12 cellular contexts compared by ENCODE assay signal in the genomic region with DNA sequence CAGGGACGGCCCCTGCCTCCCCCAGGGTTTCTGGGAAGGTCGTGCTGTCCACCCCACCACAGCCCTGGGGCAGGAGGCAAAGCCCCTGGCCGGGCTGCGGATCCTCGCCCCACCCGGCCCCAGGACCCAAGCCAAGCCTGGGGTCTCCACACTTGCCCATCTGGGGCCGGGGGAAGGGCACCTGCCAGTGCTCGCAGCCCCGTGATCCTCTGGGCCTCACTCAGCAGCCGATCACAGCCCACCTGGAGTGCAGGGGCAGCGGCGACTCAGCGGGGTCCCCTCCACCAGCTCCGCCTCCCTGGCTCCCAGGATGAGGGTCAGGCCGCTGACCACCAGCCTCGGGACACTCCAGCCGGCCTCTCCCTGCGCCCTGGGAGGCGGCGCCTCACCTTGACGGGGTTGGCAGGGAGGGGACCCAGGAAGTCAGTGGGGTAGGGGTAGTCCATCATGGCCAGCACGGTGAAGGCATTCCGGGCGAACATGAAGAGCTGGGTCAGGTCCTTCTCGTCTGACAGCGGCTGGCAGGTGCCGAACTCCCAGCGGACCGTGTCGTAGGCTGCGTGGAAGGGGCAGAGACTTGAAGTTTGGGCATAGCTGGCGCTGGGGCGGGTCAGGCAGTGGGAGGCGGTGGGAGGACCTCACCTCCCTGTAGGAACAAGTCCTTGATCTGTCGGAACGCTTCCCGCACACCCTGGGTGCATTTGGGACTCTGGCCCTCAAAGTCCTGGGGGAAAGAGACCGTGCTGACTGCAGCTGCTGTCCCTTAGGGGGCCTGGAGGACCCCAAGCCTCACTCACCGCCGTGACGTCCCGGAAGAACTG. TPM values are rescaled to one million over a fixed set of nuclear protein-coding genes. Genes with fewer than 3 reads are reported as not detected.
DNase-seq lines count a peak whose midpoint lies in the region; ATAC-seq, FAIRE-seq and TF ChIP-seq lines count a peak whose summit lies in the region.
"Had no signal": no experiment of that assay in that cellular context is flagged by ENCODE, and none has a peak within 500 bp of the region (broad histone marks: within the 10 kb centered on the region; RNA-seq: fewer than 3 reads in every experiment).

No MANE protein-coding gene starts in this region.

- H4K20me1 ChIP-seq in astrocyte (ENCODE audit: insufficient read depth, low read length), result no peaks in the 10 kb centered on the region

- intact Hi-C loops in sigmoid colon (cut with DNase I), result no loop called here

- no peaks in the 10 kb centered on the region for H3K4me1 ChIP-seq in astrocyte (ENCODE audit: insufficient read depth, low read length)
- H3K4me1 ChIP-seq in sigmoid colon, result peaks cover 0 to 18% (median 14%) of the 10 kb centered on the region in 4 donors

- no peak for DNase-seq in activated naive CD4-positive, alpha-beta T cell treated with anti-CD3 and anti-CD28 coated beads, Interleukin-2, amount 50 U/mL, for 72 hours (ENCODE audit: low spot score in 2 of 2)
- DNase-seq in HFFc6 (no peak), astrocyte (ENCODE audit: low read depth) (no peak), sigmoid colon (peak; percentile 64), RKO (ENCODE audit: low spot score) (no peak)
- DNase-seq: Kasumi-1 had no signal

- no peak for TF ChIP-seq POLR2A in sigmoid colon (IDR thresholded peaks at IDR 0.05)

- H3K79me2 ChIP-seq in astrocyte (ENCODE audit: insufficient read depth, low read length), result no peaks in the 10 kb centered on the region

- no peaks in the 10 kb centered on the region for H3K9me3 Mint-ChIP-seq in activated naive CD4-positive, alpha-beta T cell treated with anti-CD3 and anti-CD28 coated beads, Interleukin-2, amount 50 U/mL, for 24 hours
- H3K9me3 Mint-ChIP-seq in activated naive CD4-positive, alpha-beta T cell treated with anti-CD3 and anti-CD28 coated beads, Interleukin-2, amount 50 U/mL, for 72 hours, result no peaks in the 10 kb centered on the region
- no peaks in the 10 kb centered on the region for H3K9me3 Mint-ChIP-seq in HFFc6
- H3K9me3 Mint-ChIP-seq in astrocyte (ENCODE audit: unreplicated experiment), result no peaks in the 10 kb centered on the region

- no peaks in the 10 kb centered on the region for H3K27me3 Mint-ChIP-seq in activated naive CD4-positive, alpha-beta T cell treated with anti-CD3 and anti-CD28 coated beads, Interleukin-2, amount 50 U/mL, for 24 hours
- no peaks in the 10 kb centered on the region; the same call in 1 of the 2 replicates for H3K27me3 Mint-ChIP-seq in HFFc6 (ENCODE audit: insufficient read depth)
- H3K27me3 Mint-ChIP-seq in astrocyte (ENCODE audit: low read depth, unreplicated experiment), result no peaks in the 10 kb centered on the region

- H3K36me3 ChIP-seq in astrocyte (ENCODE audit: insufficient read depth, low read length) (no peaks in the 10 kb centered on the region), sigmoid colon (peaks cover 13 to 51% (median 29%) of the 10 kb centered on the region in 4 donors)

- H3K9ac ChIP-seq in astrocyte (ENCODE audit: low read length), result no peak overlapping the region

- TF ChIP-seq EP300 in sigmoid colon (IDR thresholded peaks at IDR 0.05), result no peak

- FAIRE-seq in astrocyte (lab: Jason Lieb, UNC), result no peak
- FAIRE-seq: G401.6 had no signal

- no peak overlapping the region for H2AFZ ChIP-seq in astrocyte (ENCODE audit: low read depth, low read length)

- ATAC-seq in activated naive CD4-positive, alpha-beta T cell treated with anti-CD3 and anti-CD28 coated beads, Interleukin-2, amount 50 U/mL, for 72 hours, result no peak
- ATAC-seq in GM21367 (IDR thresholded peaks at IDR 0.05; ENCODE audit: unreplicated experiment), result no peak
- no peak for ATAC-seq in GM21529 (IDR thresholded peaks at IDR 0.05; ENCODE audit: unreplicated experiment)

- H3K36me3 Mint-ChIP-seq in activated naive CD4-positive, alpha-beta T cell treated with anti-CD3 and anti-CD28 coated beads, Interleukin-2, amount 50 U/mL, for 24 hours, result peaks cover 3% of the 10 kb centered on the region
- no peaks in the 10 kb centered on the region for H3K36me3 Mint-ChIP-seq in activated naive CD4-positive, alpha-beta T cell treated with anti-CD3 and anti-CD28 coated beads, Interleukin-2, amount 50 U/mL, for 72 hours
- H3K36me3 Mint-ChIP-seq in HFFc6 (ENCODE audit: low read depth) (no peaks in the 10 kb centered on the region; the same call in 1 of the 2 replicates), astrocyte (ENCODE audit: low read depth, unreplicated experiment) (peaks cover 2% of the 10 kb centered on the region)

- TF ChIP-seq CTCF in HFFc6 (IDR thresholded peaks at IDR 0.05), result no peak
- TF ChIP-seq CTCF in astrocyte (IDR thresholded peaks at IDR 0.05; ENCODE audit: insufficient read depth, low read depth, low read length), result no peak
- TF ChIP-seq CTCF in sigmoid colon (IDR thresholded peaks at IDR 0.05), result no peak

- H3K27ac ChIP-seq in astrocyte (ENCODE audit: low read depth, low read length) (no peak overlapping the region), sigmoid colon (no peak overlapping the region)

- peaks cover 5% of the 10 kb centered on the region for H3K4me1 Mint-ChIP-seq in activated naive CD4-positive, alpha-beta T cell treated with anti-CD3 and anti-CD28 coated beads, Interleukin-2, amount 50 U/mL, for 24 hours
- no peaks in the 10 kb centered on the region for H3K4me1 Mint-ChIP-seq in HFFc6 (ENCODE audit: low read depth)
- H3K4me1 Mint-ChIP-seq in astrocyte (ENCODE audit: low read depth, unreplicated experiment), result no peaks in the 10 kb centered on the region

- no peak overlapping the region for H3K4me3 ChIP-seq in astrocyte (ENCODE audit: insufficient read depth, low read depth, low read length)
- H3K4me3 ChIP-seq in sigmoid colon, result no peak overlapping the region

- no peaks in the 10 kb centered on the region for H3K9me3 ChIP-seq in astrocyte (ENCODE audit: insufficient read depth, low read depth, low read length)
- no peaks in the 10 kb centered on the region for H3K9me3 ChIP-seq in sigmoid colon

- no peaks in the 10 kb centered on the region for H3K27me3 ChIP-seq in astrocyte (ENCODE audit: insufficient read depth, low read length)
- H3K27me3 ChIP-seq in sigmoid colon, result no peaks in the 10 kb centered on the region

- peak overlapping the region; percentile 78 for H3K4me3 Mint-ChIP-seq in activated naive CD4-positive, alpha-beta T cell treated with anti-CD3 and anti-CD28 coated beads, Interleukin-2, amount 50 U/mL, for 24 hours
- peak overlapping the region; percentile 53; the same call in 1 of the 2 replicates for H3K4me3 Mint-ChIP-seq in HFFc6
- peak overlapping the region; percentile 68 for H3K4me3 Mint-ChIP-seq in astrocyte (ENCODE audit: unreplicated experiment)

- 95 to 97% methylated on average over 42 of the region's 42 CpGs for WGBS in sigmoid colon, 2 donors

- H3K4me2 ChIP-seq in astrocyte (ENCODE audit: low read length), result no peak overlapping the region

- H3K27ac Mint-ChIP-seq in activated naive CD4-positive, alpha-beta T cell treated with anti-CD3 and anti-CD28 coated beads, Interleukin-2, amount 50 U/mL, for 24 hours, result peak overlapping the region; percentile 68
- H3K27ac Mint-ChIP-seq in activated naive CD4-positive, alpha-beta T cell treated with anti-CD3 and anti-CD28 coated beads, Interleukin-2, amount 50 U/mL, for 72 hours, result no peak overlapping the region
- no peak overlapping the region for H3K27ac Mint-ChIP-seq in HFFc6
- H3K27ac Mint-ChIP-seq in astrocyte (ENCODE audit: unreplicated experiment), result no peak overlapping the region

RNA-seq across cellular contexts. Expression of a gene that starts 1.8 kb away (rescaled TPM):
- 100 to 1,000 TPM; 172 to 236 TPM for total RNA-seq in activated naive CD4-positive, alpha-beta T cell treated with anti-CD3 and anti-CD28 coated beads, Interleukin-2, amount 50 U/mL, for 72 hours
- total RNA-seq in HFFc6 (2021; fragmentation: NEBNext Ultra II Directional; extraction: Animal tissue kit (Norgen Biotek cat#: 25700)), result 10 to 100 TPM; 47.5 to 90.2 (median 51.1) TPM
- total RNA-seq in astrocyte (53.8 and 68.7 TPM in 2 replicates), sigmoid colon (100 to 1,000 TPM in 2 of 4 donors, 10 to 100 TPM in 2; 88.5 to 140 (median 111) TPM)
- 100 to 1,000 TPM in 1 of 3 donors, 10 to 100 TPM in 2; 26.6 to 158 (median 36.6) TPM for polyA plus RNA-seq in sigmoid colon

RNA-seq across cellular contexts. Expression of a gene that starts 26.0 kb away (rescaled TPM):
- 10 to 100 TPM; 23.8 to 41.4 TPM for total RNA-seq in activated naive CD4-positive, alpha-beta T cell treated with anti-CD3 and anti-CD28 coated beads, Interleukin-2, amount 50 U/mL, for 72 hours
- 10 to 100 TPM; 70.1 to 90.2 (median 77.6) TPM for total RNA-seq in HFFc6 (2021; fragmentation: NEBNext Ultra II Directional; extraction: Animal tissue kit (Norgen Biotek cat#: 25700))
- total RNA-seq in astrocyte (69.2 and 89.0 TPM in 2 replicates), sigmoid colon (10 to 100 TPM; 27.8 to 34.9 (median 28.7) TPM)
- polyA plus RNA-seq in sigmoid colon, result 10 to 100 TPM; 12.0 to 52.0 (median 14.1) TPM

RNA-seq across cellular contexts. Expression of a gene that starts 26.2 kb away (rescaled TPM):
- total RNA-seq in activated naive CD4-positive, alpha-beta T cell treated with anti-CD3 and anti-CD28 coated beads, Interleukin-2, amount 50 U/mL, for 72 hours, result under 1 TPM in 1 of 2 donors, not detected in 1; 0.10 TPM
- 1 to 10 TPM in 1 of 6 experiments, under 1 TPM in 2, not detected in 3; 0.51 to 1.1 (median 0.66) TPM for total RNA-seq in HFFc6 (2021; fragmentation: NEBNext Ultra II Directional; extraction: Animal tissue kit (Norgen Biotek cat#: 25700))
- total RNA-seq in astrocyte (0.18 TPM in 1 of 2 replicates, not detected in the other), sigmoid colon (1 to 10 TPM in 1 of 4 donors, under 1 TPM in 3; 0.16 to 1.1 (median 0.38) TPM)
- under 1 TPM in 1 of 3 donors, not detected in 2; 0.69 TPM for polyA plus RNA-seq in sigmoid colon
- total RNA-seq: glomerular endothelial cell, liver had no signal

RNA-seq across cellular contexts. Expression of a gene that starts 35.5 kb away (rescaled TPM):
- total RNA-seq in activated naive CD4-positive, alpha-beta T cell treated with anti-CD3 and anti-CD28 coated beads, Interleukin-2, amount 50 U/mL, for 72 hours, result 10 to 100 TPM in 1 of 2 donors, 1 to 10 TPM in 1; 7.5 to 28.2 TPM
- total RNA-seq in HFFc6 (2021; fragmentation: NEBNext Ultra II Directional; extraction: Animal tissue kit (Norgen Biotek cat#: 25700)), result 10 to 100 TPM in 5 of 6 experiments, 1 to 10 TPM in 1; 9.4 to 13.1 (median 10.6) TPM
- total RNA-seq in astrocyte (4.0 and 4.7 TPM in 2 replicates), sigmoid colon (1 to 10 TPM; 2.9 to 9.1 (median 4.8) TPM)
- 1 to 10 TPM; 4.2 to 9.6 (median 6.0) TPM for polyA plus RNA-seq in sigmoid colon

RNA-seq across cellular contexts. Expression of a gene that starts 42.4 kb away (rescaled TPM):
- total RNA-seq in activated naive CD4-positive, alpha-beta T cell treated with anti-CD3 and anti-CD28 coated beads, Interleukin-2, amount 50 U/mL, for 72 hours, result 10 to 100 TPM in 1 of 2 donors, 1 to 10 TPM in 1; 3.5 to 13.3 TPM
- 10 to 100 TPM in 5 of 6 experiments, 1 to 10 TPM in 1; 7.7 to 14.8 (median 11.3) TPM for total RNA-seq in HFFc6 (2021; fragmentation: NEBNext Ultra II Directional; extraction: Animal tissue kit (Norgen Biotek cat#: 25700))
- 0.41 and 0.43 TPM in 2 replicates for total RNA-seq in astrocyte
- under 1 TPM in 1 of 4 donors, not detected in 3; 0.81 TPM for total RNA-seq in sigmoid colon
- 10 to 100 TPM in 1 of 3 donors, 1 to 10 TPM in 2; 3.6 to 16.4 (median 3.7) TPM for polyA plus RNA-seq in sigmoid colon
